10 cellular contexts compared by ENCODE assay signal in the genomic region with DNA sequence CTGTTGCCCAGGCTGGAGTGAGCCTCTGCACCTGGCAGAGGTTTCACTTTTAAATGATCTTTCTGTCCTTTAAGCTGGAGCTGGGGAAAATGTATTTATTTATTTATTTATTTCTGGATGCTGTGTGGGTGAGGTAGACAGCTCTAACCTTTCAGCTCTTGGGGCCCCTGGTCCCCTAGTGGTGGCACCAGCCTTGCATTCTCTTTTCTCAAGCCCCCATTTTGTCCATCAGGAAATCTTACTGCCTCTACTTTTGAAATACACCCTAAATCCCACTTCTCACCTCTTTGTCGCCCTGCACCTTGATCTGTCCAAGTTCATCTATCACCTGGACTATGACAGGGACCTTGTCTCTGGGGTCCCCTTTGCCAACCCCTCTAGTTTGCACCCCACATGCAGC. TPM values are rescaled to one million over a fixed set of nuclear protein-coding genes. Genes with fewer than 3 reads are reported as not detected.
DNase-seq lines count a peak whose midpoint lies in the region; ATAC-seq, FAIRE-seq and TF ChIP-seq lines count a peak whose summit lies in the region.
"Had no signal": no experiment of that assay in that cellular context is flagged by ENCODE, and none has a peak within 500 bp of the region (broad histone marks: within the 10 kb centered on the region; RNA-seq: fewer than 3 reads in every experiment).

No MANE protein-coding gene starts in this region.

- H3K4me2 ChIP-seq in K562 (ENCODE audit: insufficient read depth, low read length) = peak overlapping the region; percentile 18

- DNase-seq in T-helper 1 cell (no peak), HTR-8/SVneo (ENCODE audit: insufficient read length, low spot score) (peak; percentile 12), K562 (ENCODE audit: extremely low read depth in 1 of 4, low spot score in 3 of 4) (peak in 2 of 4 experiments; percentile 42 to 60), neural crest cell (ENCODE audit: low read depth, low spot score) (no peak), sciatic nerve (ENCODE audit: low spot score) (no peak), left cardiac atrium (no peak)
- DNase-seq: NCI-H2171 treated with DMSO at 0.1 percent for 48 hours had no signal

- H3K9me3 ChIP-seq in K562 (replicated peaks; ENCODE audit: control insufficient read depth, insufficient read depth, low read depth, low read length) = no peaks in the 10 kb centered on the region

- BruUV-seq in K562 (replicated peaks; lab: Mats Ljungman, UMichigan) = no TSS peak

- H3K9me1 ChIP-seq in K562 (ENCODE audit: control insufficient read depth, insufficient read depth, low read length) = no peaks in the 10 kb centered on the region

- peak overlapping the region; percentile 3 for H3K4me3 Mint-ChIP-seq in T-helper 1 cell treated with Interleukin-12 subunit alpha and Interleukin-12 subunit beta and Interleukin-4 antibody, amounts not matched to agents 30 μg/mL and 1 μg/mL, for 36 hours
- peak overlapping the region; percentile 85 for H3K4me3 Mint-ChIP-seq in neural crest cell

- H3K9ac ChIP-seq in K562 (ENCODE audit: insufficient read depth in 1 of 2, low read depth in 2 of 2, low read length in 2 of 2) = peak overlapping the region in 1 of 2 experiments; percentile 70; a peak in 1 of 4 replicates

- peaks cover 45% of the 10 kb centered on the region for H3K79me2 ChIP-seq in K562 (ENCODE audit: control insufficient read depth, insufficient read depth, low read length)

- H3K27ac ChIP-seq in K562 (ENCODE audit: extremely low read depth, low read depth, low read length) = peak overlapping the region; percentile 55; the same call in 2 of the 3 replicates

- H3K36me3 ChIP-seq in K562 (ENCODE audit: control insufficient read depth, insufficient read depth, low read length) = peaks cover 1% of the 10 kb centered on the region; the same call in 2 of the 3 replicates

- intact Hi-C loops in K562 (cut with micrococcal nuclease) (loop anchor here (2.0 to 10.0 kb wide), 2 partner anchors 31 to 69 kb away; a partner anchor contains a TSS), sciatic nerve (cut with DNase I) (no loop called here), left cardiac atrium (cut with DNase I) (no loop called here)

- no peak for TF ChIP-seq POLR2A in K562 (conservative IDR thresholded peaks at IDR 0.05)

- in situ Hi-C loops in K562 (cut with MboI) = no loop called here

- peak; percentile 43 to 50 (median 47); a peak in 5 of 6 replicates for TF ChIP-seq CTCF in K562 (IDR thresholded peaks at IDR 0.05 in 2 of 3, conservative IDR thresholded peaks at IDR 0.05 in 1 of 3; ENCODE audit: insufficient read depth in 2 of 3, low read depth in 1 of 3, low read length in 3 of 3)
- TF ChIP-seq CTCF in neural crest cell (conservative IDR thresholded peaks at IDR 0.05) = peak; percentile 43

- H3K27ac Mint-ChIP-seq in T-helper 1 cell treated with Interleukin-12 subunit alpha and Interleukin-12 subunit beta and Interleukin-4 antibody, amounts not matched to agents 30 μg/mL and 1 μg/mL, for 36 hours = no peak overlapping the region
- peak overlapping the region; percentile 58 for H3K27ac Mint-ChIP-seq in neural crest cell (ENCODE audit: unreplicated experiment)

- H3K27me3 ChIP-seq in K562 (ENCODE audit: control insufficient read depth in 2 of 2, insufficient read depth in 2 of 2, low read length in 2 of 2) = no peaks in the 10 kb centered on the region

- POLR2A ChIA-PET in K562 (lab: Yijun Ruan, JAX) = no interaction called here

- H4K20me1 ChIP-seq in K562 (replicated peaks; ENCODE audit: control insufficient read depth, insufficient read depth, low read length) = no peaks in the 10 kb centered on the region

- CTCF ChIA-PET in K562 (lab: Yijun Ruan, JAX; ENCODE audit: low intra/inter-chr PET ratio) = no interaction called here

- no peak for ATAC-seq in K562
- ATAC-seq in HG03196 (IDR thresholded peaks at IDR 0.05; ENCODE audit: unreplicated experiment) = no peak
- ATAC-seq in sciatic nerve = no peak
- no peak for ATAC-seq in left cardiac atrium

- peaks cover 4% of the 10 kb centered on the region for H3K36me3 Mint-ChIP-seq in T-helper 1 cell treated with Interleukin-12 subunit alpha and Interleukin-12 subunit beta and Interleukin-4 antibody, amounts not matched to agents 30 μg/mL and 1 μg/mL, for 36 hours (ENCODE audit: low read depth)
- H3K36me3 Mint-ChIP-seq in neural crest cell (ENCODE audit: low read depth) = peaks cover 6% of the 10 kb centered on the region

- no peak overlapping the region for H3K4me3 ChIP-seq in K562

- H3K9me3 Mint-ChIP-seq in T-helper 1 cell treated with Interleukin-12 subunit alpha and Interleukin-12 subunit beta and Interleukin-4 antibody, amounts not matched to agents 30 μg/mL and 1 μg/mL, for 36 hours = no peaks in the 10 kb centered on the region
- no peaks in the 10 kb centered on the region for H3K9me3 Mint-ChIP-seq in neural crest cell

- peaks cover 30 to 50% of the 10 kb centered on the region in 2 experiments for H3K4me1 ChIP-seq in K562 (replicated peaks in 1 of 2; ENCODE audit: control insufficient read depth in 2 of 2, insufficient read depth in 2 of 2, low read length in 2 of 2)

- TF ChIP-seq EP300 in K562 (IDR thresholded peaks at IDR 0.05; ENCODE audit: low read length) = no peak

- peaks cover 12% of the 10 kb centered on the region for H3K4me1 Mint-ChIP-seq in T-helper 1 cell treated with Interleukin-12 subunit alpha and Interleukin-12 subunit beta and Interleukin-4 antibody, amounts not matched to agents 30 μg/mL and 1 μg/mL, for 36 hours (ENCODE audit: low read depth)
- peaks cover 26% of the 10 kb centered on the region for H3K4me1 Mint-ChIP-seq in neural crest cell

- no peak overlapping the region for H2AFZ ChIP-seq in K562 (ENCODE audit: low read depth, low read length)

- no peaks in the 10 kb centered on the region for H3K27me3 Mint-ChIP-seq in T-helper 1 cell treated with Interleukin-12 subunit alpha and Interleukin-12 subunit beta and Interleukin-4 antibody, amounts not matched to agents 30 μg/mL and 1 μg/mL, for 36 hours (ENCODE audit: low read depth)
- no peaks in the 10 kb centered on the region for H3K27me3 Mint-ChIP-seq in neural crest cell (ENCODE audit: low read depth)

- 70% methylated on average over 1 of the region's 1 CpG for WGBS in K562 (ENCODE audit: insufficient coverage, low coverage, missing lambda C conversion rate)

- FAIRE-seq in HTR-8/SVneo (lab: Jason Lieb, UNC) (no peak), K562 (lab: Jason Lieb, UNC) (no peak)
- FAIRE-seq: endometrium had no signal

- TF ChIP-seq RAD21 in K562 (CRISPR knock-in tag; conservative IDR thresholded peaks at IDR 0.05 in 1 of 2, IDR thresholded peaks at IDR 0.05 in 1 of 2) = no peak

RNA-seq across cellular contexts. Expression of a gene that starts 2.1 kb away (rescaled TPM):
- 2.5 and 4.1 TPM in 2 replicates for total RNA-seq in K562 (2011; cell fraction: chromatin; rRNA removed; ENCODE audit: low replicate concordance)
- total RNA-seq in K562 (2011; cell fraction: nucleolus; rRNA removed) = 2.6 and 4.3 TPM in 2 replicates
- total RNA-seq in K562 (2011; cell fraction: nucleoplasm; rRNA removed) = 2.5 and 2.7 TPM in 2 replicates
- total RNA-seq in K562 (2014; rRNA removed) (3.5 and 6.7 TPM in 2 replicates), K562 (2014; rRNA removed; fragmentation: Illumina TruSeq; extraction: Trizol) (0.54 and 1.6 TPM in 2 replicates), K562 (2015; rRNA removed; fragmentation: Illumina TruSeq; extraction: Trizol) (5.2 and 5.5 TPM in 2 replicates), K562 (2021) (6.0 and 6.9 TPM in 2 replicates), neural crest cell (11.7 and 13.8 TPM in 2 replicates), sciatic nerve (4.1 TPM), left cardiac atrium (1 to 10 TPM; 3.5 to 4.1 TPM)
- polyA plus RNA-seq in K562 (2011; rRNA removed) (2.8 and 5.8 TPM in 2 replicates), K562 (2014; fragmentation: Illumina TruSeq; extraction: Trizol) (2.2 and 3.4 TPM in 2 replicates), K562 (2014; fragmentation: Nextera tagmentation; extraction: Ambion mirVana) (1 to 10 TPM in 1 of 2 experiments, under 1 TPM in 1; 0.83 to 1.4 TPM), K562 (2014; rRNA removed) (3.4 and 3.5 TPM in 2 replicates)
- polyA plus RNA-seq in K562 (2011; cell fraction: cytosol; rRNA removed) = 5.3 and 10.7 TPM in 2 replicates
- polyA plus RNA-seq in K562 (2011; cell fraction: nucleus; rRNA removed) = 5.0 and 5.1 TPM in 2 replicates
- 9.2 and 11.3 TPM in 2 replicates for polyA plus RNA-seq in K562 (2012)
- 0.69 and 0.84 TPM in 2 replicates for polyA minus RNA-seq in K562 (2011; rRNA and poly(A)+ RNA removed)
- polyA minus RNA-seq in K562 (2011; cell fraction: cytosol; rRNA and poly(A)+ RNA removed) = 2.3 and 2.5 TPM in 2 replicates
- polyA minus RNA-seq in K562 (2011; cell fraction: nucleus; rRNA and poly(A)+ RNA removed) = 1.9 and 2.3 TPM in 2 replicates

RNA-seq across cellular contexts. Expression of a gene that starts 10.2 kb away (rescaled TPM):
- 24.4 and 50.0 TPM in 2 replicates for total RNA-seq in K562 (2011; cell fraction: chromatin; rRNA removed; ENCODE audit: low replicate concordance)
- total RNA-seq in K562 (2011; cell fraction: nucleolus; rRNA removed) = 29.5 and 29.9 TPM in 2 replicates
- 34.4 and 41.6 TPM in 2 replicates for total RNA-seq in K562 (2011; cell fraction: nucleoplasm; rRNA removed)
- total RNA-seq in K562 (2014; rRNA removed) (2.8 and 4.3 TPM in 2 replicates), K562 (2014; rRNA removed; fragmentation: Illumina TruSeq; extraction: Trizol) (1.5 and 1.6 TPM in 2 replicates), K562 (2015; rRNA removed; fragmentation: Illumina TruSeq; extraction: Trizol) (1.7 and 1.8 TPM in 2 replicates), K562 (2021) (2.3 and 2.7 TPM in 2 replicates), neural crest cell (6.6 and 7.8 TPM in 2 replicates), sciatic nerve (23.5 TPM), left cardiac atrium (1 to 10 TPM; 6.3 to 6.8 TPM)
- polyA plus RNA-seq in K562 (2011; rRNA removed) (3.0 and 3.9 TPM in 2 replicates), K562 (2014; fragmentation: Illumina TruSeq; extraction: Trizol) (3.0 and 3.1 TPM in 2 replicates), K562 (2014; fragmentation: Nextera tagmentation; extraction: Ambion mirVana) (1 to 10 TPM; 1.2 to 1.8 TPM), K562 (2014; rRNA removed) (3.1 and 5.2 TPM in 2 replicates)
- 2.3 and 3.1 TPM in 2 replicates for polyA plus RNA-seq in K562 (2011; cell fraction: cytosol; rRNA removed)
- 18.6 and 23.2 TPM in 2 replicates for polyA plus RNA-seq in K562 (2011; cell fraction: nucleus; rRNA removed)
- 2.8 and 6.9 TPM in 2 replicates for polyA plus RNA-seq in K562 (2012)
- polyA minus RNA-seq in K562 (2011; rRNA and poly(A)+ RNA removed) = 1.9 and 2.4 TPM in 2 replicates
- polyA minus RNA-seq in K562 (2011; cell fraction: cytosol; rRNA and poly(A)+ RNA removed) = 2.0 and 3.7 TPM in 2 replicates
- 5.4 and 6.3 TPM in 2 replicates for polyA minus RNA-seq in K562 (2011; cell fraction: nucleus; rRNA and poly(A)+ RNA removed)

RNA-seq across cellular contexts. Expression of a gene that starts 12.4 kb away (rescaled TPM):
- total RNA-seq in K562 (2011; cell fraction: chromatin; rRNA removed; ENCODE audit: low replicate concordance) = 64.3 and 157 TPM in 2 replicates
- 136 and 144 TPM in 2 replicates for total RNA-seq in K562 (2011; cell fraction: nucleolus; rRNA removed)
- 124 and 158 TPM in 2 replicates for total RNA-seq in K562 (2011; cell fraction: nucleoplasm; rRNA removed)
- 18.6 and 25.8 TPM in 2 replicates for total RNA-seq in K562 (2014; rRNA removed)
- total RNA-seq in K562 (2014; rRNA removed; fragmentation: Illumina TruSeq; extraction: Trizol) = 10.4 and 12.3 TPM in 2 replicates
- total RNA-seq in K562 (2015; rRNA removed; fragmentation: Illumina TruSeq; extraction: Trizol) = 14.7 and 17.2 TPM in 2 replicates
- 131 and 159 TPM in 2 replicates for total RNA-seq in K562 (2021)
- 11.8 and 13.4 TPM in 2 replicates for polyA plus RNA-seq in K562 (2011; rRNA removed)
- polyA plus RNA-seq in K562 (2011; cell fraction: cytosol; rRNA removed) = 15.8 and 29.1 TPM in 2 replicates
- 32.7 and 67.7 TPM in 2 replicates for polyA plus RNA-seq in K562 (2011; cell fraction: nucleus; rRNA removed)
- 114 and 117 TPM in 2 replicates for polyA plus RNA-seq in K562 (2012)
- polyA plus RNA-seq in K562 (2014; fragmentation: Illumina TruSeq; extraction: Trizol) = 45.7 and 64.4 TPM in 2 replicates
- polyA plus RNA-seq in K562 (2014; fragmentation: Nextera tagmentation; extraction: Ambion mirVana) = under 1 TPM; 0.24 to 0.77 TPM
- polyA plus RNA-seq in K562 (2014; rRNA removed) = 35.2 and 37.8 TPM in 2 replicates
- polyA minus RNA-seq in K562 (2011; rRNA and poly(A)+ RNA removed) = 8.5 and 9.4 TPM in 2 replicates
- 77.3 and 101 TPM in 2 replicates for polyA minus RNA-seq in K562 (2011; cell fraction: cytosol; rRNA and poly(A)+ RNA removed)
- polyA minus RNA-seq in K562 (2011; cell fraction: nucleus; rRNA and poly(A)+ RNA removed) = 19.0 and 20.9 TPM in 2 replicates
- 2.2 and 3.1 TPM in 2 replicates for total RNA-seq in neural crest cell
- 33.7 TPM for total RNA-seq in sciatic nerve
- 10 to 100 TPM; 29.3 to 31.5 TPM for total RNA-seq in left cardiac atrium

RNA-seq across cellular contexts. Expression of a gene that starts 31.1 kb away (rescaled TPM):
- total RNA-seq in K562 (2011; cell fraction: chromatin; rRNA removed; ENCODE audit: low replicate concordance) = 10.4 and 27.0 TPM in 2 replicates
- 28.7 and 35.4 TPM in 2 replicates for total RNA-seq in K562 (2011; cell fraction: nucleolus; rRNA removed)
- 18.0 and 19.2 TPM in 2 replicates for total RNA-seq in K562 (2011; cell fraction: nucleoplasm; rRNA removed)
- total RNA-seq in K562 (2014; rRNA removed) (37.8 and 47.1 TPM in 2 replicates), K562 (2014; rRNA removed; fragmentation: Illumina TruSeq; extraction: Trizol) (8.6 and 10.9 TPM in 2 replicates), K562 (2015; rRNA removed; fragmentation: Illumina TruSeq; extraction: Trizol) (32.5 and 35.0 TPM in 2 replicates), K562 (2021) (59.7 and 66.0 TPM in 2 replicates), neural crest cell (16.8 and 20.3 TPM in 2 replicates), sciatic nerve (12.0 TPM), left cardiac atrium (10 to 100 TPM in 1 of 2 donors, 1 to 10 TPM in 1; 8.1 to 13.4 TPM)
- polyA plus RNA-seq in K562 (2011; rRNA removed) (43.3 and 53.6 TPM in 2 replicates), K562 (2014; fragmentation: Illumina TruSeq; extraction: Trizol) (22.3 and 47.3 TPM in 2 replicates), K562 (2014; fragmentation: Nextera tagmentation; extraction: Ambion mirVana) (10 to 100 TPM; 15.1 to 41.8 TPM), K562 (2014; rRNA removed) (75.5 and 76.1 TPM in 2 replicates)
- 64.2 and 117 TPM in 2 replicates for polyA plus RNA-seq in K562 (2011; cell fraction: cytosol; rRNA removed)
- polyA plus RNA-seq in K562 (2011; cell fraction: nucleus; rRNA removed) = 33.3 and 35.8 TPM in 2 replicates
- polyA plus RNA-seq in K562 (2012) = 51.8 and 96.9 TPM in 2 replicates
- 8.8 and 12.2 TPM in 2 replicates for polyA minus RNA-seq in K562 (2011; rRNA and poly(A)+ RNA removed)
- polyA minus RNA-seq in K562 (2011; cell fraction: cytosol; rRNA and poly(A)+ RNA removed) = 19.4 and 42.8 TPM in 2 replicates
- polyA minus RNA-seq in K562 (2011; cell fraction: nucleus; rRNA and poly(A)+ RNA removed) = 10.1 and 11.0 TPM in 2 replicates

RNA-seq across cellular contexts. Expression of a gene that starts 31.5 kb away (rescaled TPM):
- 10.6 and 34.3 TPM in 2 replicates for total RNA-seq in K562 (2011; cell fraction: chromatin; rRNA removed; ENCODE audit: low replicate concordance)
- 28.8 and 36.0 TPM in 2 replicates for total RNA-seq in K562 (2011; cell fraction: nucleolus; rRNA removed)
- 11.3 and 14.4 TPM in 2 replicates for total RNA-seq in K562 (2011; cell fraction: nucleoplasm; rRNA removed)
- total RNA-seq in K562 (2014; rRNA removed) (44.5 and 52.5 TPM in 2 replicates), K562 (2014; rRNA removed; fragmentation: Illumina TruSeq; extraction: Trizol) (2.0 and 4.8 TPM in 2 replicates), K562 (2015; rRNA removed; fragmentation: Illumina TruSeq; extraction: Trizol) (10.6 and 14.0 TPM in 2 replicates), K562 (2021) (14.6 and 16.6 TPM in 2 replicates), neural crest cell (6.8 and 10.3 TPM in 2 replicates), sciatic nerve (24.2 TPM), left cardiac atrium (10 to 100 TPM; 24.0 to 31.4 TPM)
- polyA plus RNA-seq in K562 (2011; rRNA removed) (14.1 and 30.0 TPM in 2 replicates), K562 (2014; fragmentation: Illumina TruSeq; extraction: Trizol) (24.0 and 28.8 TPM in 2 replicates), K562 (2014; fragmentation: Nextera tagmentation; extraction: Ambion mirVana) (1 to 10 TPM; 4.5 to 6.4 TPM), K562 (2014; rRNA removed) (23.0 and 26.9 TPM in 2 replicates)
- polyA plus RNA-seq in K562 (2011; cell fraction: cytosol; rRNA removed) = 42.6 and 93.8 TPM in 2 replicates
- polyA plus RNA-seq in K562 (2011; cell fraction: nucleus; rRNA removed) = 46.1 and 46.4 TPM in 2 replicates
- polyA plus RNA-seq in K562 (2012) = 18.7 and 29.6 TPM in 2 replicates
- polyA minus RNA-seq in K562 (2011; rRNA and poly(A)+ RNA removed) = 6.4 and 7.1 TPM in 2 replicates
- polyA minus RNA-seq in K562 (2011; cell fraction: cytosol; rRNA and poly(A)+ RNA removed) = 22.1 and 33.9 TPM in 2 replicates
- polyA minus RNA-seq in K562 (2011; cell fraction: nucleus; rRNA and poly(A)+ RNA removed) = 11.6 and 15.8 TPM in 2 replicates
